In the genomic region with DNA sequence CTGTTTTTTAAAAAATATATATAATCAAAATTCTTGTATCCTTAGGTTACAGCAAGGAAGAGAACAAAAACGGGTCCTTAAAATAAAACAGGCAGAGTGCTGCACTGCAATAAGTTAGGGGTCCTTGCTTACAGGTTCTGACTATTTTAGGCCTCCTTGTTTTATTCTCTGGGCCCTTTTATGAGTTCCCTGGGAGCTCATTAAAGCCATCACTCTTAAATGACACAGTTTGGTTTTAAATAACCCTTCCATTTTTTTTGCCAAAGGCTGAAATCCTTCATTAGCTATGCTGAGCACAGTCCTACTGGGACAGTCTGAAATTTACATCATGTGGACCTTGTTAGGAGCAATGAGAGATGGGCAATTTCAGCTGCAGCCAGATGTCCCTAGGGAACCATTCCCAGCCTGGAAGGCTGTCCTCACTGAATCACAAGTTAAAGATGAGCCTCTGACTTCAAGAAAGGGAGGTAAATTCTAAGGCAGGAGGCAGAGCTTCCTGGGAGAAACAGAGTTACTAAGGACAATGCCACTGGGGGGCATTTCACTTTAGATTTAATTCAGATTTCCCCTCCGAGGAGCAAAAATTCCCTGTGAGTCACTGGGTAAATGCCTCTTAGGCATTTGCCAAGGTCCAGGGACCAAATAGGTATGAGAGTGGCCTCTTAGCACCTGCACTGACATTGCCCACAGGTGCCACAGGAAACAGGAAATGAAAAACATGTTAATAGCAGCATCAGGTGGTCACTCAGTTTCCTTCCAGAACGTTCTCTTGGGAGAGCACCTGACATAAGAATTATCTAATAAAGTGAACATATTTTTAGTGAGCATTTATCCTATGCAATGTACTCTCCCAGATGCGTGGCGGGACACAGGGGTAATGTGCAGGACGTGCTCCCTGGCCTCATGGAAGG, we compare ENCODE assay signal across 25 cellular contexts. TPM values are rescaled to one million over a fixed set of nuclear protein-coding genes. Genes with fewer than 3 reads are reported as not detected.
DNase-seq lines count a peak whose midpoint lies in the region; ATAC-seq, FAIRE-seq and TF ChIP-seq lines count a peak whose summit lies in the region.
"Had no signal": no experiment of that assay in that cellular context is flagged by ENCODE, and none has a peak within 500 bp of the region (broad histone marks: within the 10 kb centered on the region; RNA-seq: fewer than 3 reads in every experiment).

No MANE protein-coding gene starts in this region.

- TF ChIP-seq CTCF in bronchial epithelial cell (IDR thresholded peaks at IDR 0.05; ENCODE audit: insufficient read depth, low read length, severe bottlenecking) (no peak), osteoblast (IDR thresholded peaks at IDR 0.05; ENCODE audit: extremely low read depth, low read depth, low read length) (no peak)

- H3K4me3 ChIP-seq in bronchial epithelial cell (ENCODE audit: low read depth, low read length) (no peak overlapping the region), osteoblast (ENCODE audit: insufficient read depth, low read length) (no peak overlapping the region)
- H3K4me3 ChIP-seq: coronary artery, esophagus squamous epithelium, lung, psoas muscle, upper lobe of right lung had no signal

- H3K79me2 ChIP-seq in osteoblast (ENCODE audit: insufficient read depth, low read length), result peaks cover 12% of the 10 kb centered on the region

- no peak overlapping the region for H3K27ac ChIP-seq in osteoblast (ENCODE audit: low read depth, low read length)
- H3K27ac ChIP-seq: coronary artery, esophagus squamous epithelium, neutrophil, psoas muscle, upper lobe of right lung had no signal

- H3K4me1 ChIP-seq in osteoblast (ENCODE audit: insufficient read depth, low read length), result no peaks in the 10 kb centered on the region

- no peaks in the 10 kb centered on the region for H3K9me3 ChIP-seq in osteoblast (ENCODE audit: low read depth, low read length)
- H3K9me3 ChIP-seq: esophagus squamous epithelium, neutrophil, psoas muscle, upper lobe of right lung had no signal

- FAIRE-seq in bronchial epithelial cell (lab: Jason Lieb, UNC), result no peak

- H4K20me1 ChIP-seq in osteoblast (ENCODE audit: insufficient read depth, low read length), result no peaks in the 10 kb centered on the region

- no peaks in the 10 kb centered on the region for H3K36me3 ChIP-seq in bronchial epithelial cell (ENCODE audit: control insufficient read depth, insufficient read depth, low read length)
- H3K36me3 ChIP-seq in osteoblast (ENCODE audit: insufficient read depth, low read length), result no peaks in the 10 kb centered on the region
- H3K36me3 ChIP-seq: esophagus squamous epithelium, neutrophil, upper lobe of right lung had no signal

- H3K4me2 ChIP-seq in osteoblast (ENCODE audit: insufficient read depth, low read length), result no peak overlapping the region

- H3K27me3 ChIP-seq in bronchial epithelial cell (ENCODE audit: control insufficient read depth, insufficient read depth, low read length) (no peaks in the 10 kb centered on the region), osteoblast (ENCODE audit: insufficient read depth, low read length) (peaks cover 3% of the 10 kb centered on the region)

- no peak overlapping the region for H2AFZ ChIP-seq in osteoblast (ENCODE audit: low read length)

- no peak for ATAC-seq in stimulated activated naive CD8-positive, alpha-beta T cell treated with anti-CD3 and anti-CD28 coated beads, Interleukin-15, Interleukin-2, amounts not matched to agents 100 U/mL and 50 U/mL, for 24 hours
- ATAC-seq: psoas muscle, Right ventricle myocardium inferior, upper lobe of right lung had no signal

- DNase-seq in NCI-H1417 (lab: John Stamatoyannopoulos, UW), result peak in 2 of 3 experiments; percentile 6 to 8
- no peak for DNase-seq in NCI-H1417 treated with DMSO at 0.1 percent for 48 hours (lab: John Stamatoyannopoulos, UW)
- DNase-seq in NAMALWA (ENCODE audit: low spot score), result peak; percentile 23
- DNase-seq in bronchial epithelial cell (ENCODE audit: low read depth), result peak; percentile 1
- DNase-seq in osteoblast (ENCODE audit: insufficient read length, low spot score, missing footprints), result peak; percentile 71
- DNase-seq in DMS 273 (lab: John Stamatoyannopoulos, UW; ENCODE audit: unreplicated experiment), result no peak
- no peak for DNase-seq in stimulated activated naive CD8-positive, alpha-beta T cell treated with anti-CD3 and anti-CD28 coated beads, Interleukin-15, Interleukin-2, amounts not matched to agents 100 U/mL and 50 U/mL, for 24 hours
- no peak for DNase-seq in NCI-H226
- DNase-seq: 8988T; activated CD4-positive, alpha-beta T cell treated with anti-CD3 and anti-CD28 coated beads, Interleukin-2, amount 50 U/mL, for 1 hour; activated naive CD4-positive, alpha-beta T cell treated with anti-CD3 and anti-CD28 coated beads, Interleukin-2, amount 10 ng/mL, durations not matched to agents 7 days and 5 days; amniotic stem cell; CD8-positive, alpha-beta memory T cell; DMS79; esophagus squamous epithelium; head of caudate nucleus; NCI-H146; psoas muscle; upper lobe of right lung had no signal

RNA-seq across cellular contexts. Expression of a gene that starts 3.8 kb away (rescaled TPM):
- total RNA-seq in bronchial epithelial cell, result 22.1 and 25.7 TPM in 2 replicates
- total RNA-seq in osteoblast, result 31.8 and 37.3 TPM in 2 replicates

RNA-seq across cellular contexts. Expression of a gene that starts 25.8 kb away (rescaled TPM):
- 6.9 and 11.3 TPM in 2 replicates for total RNA-seq in bronchial epithelial cell
- 0.36 and 1.5 TPM in 2 replicates for total RNA-seq in osteoblast

RNA-seq across cellular contexts. Expression of a gene that starts 40.6 kb away (rescaled TPM):
- total RNA-seq in bronchial epithelial cell, result not detected in 2 replicates
- under 0.01 TPM in 1 of 2 replicates, not detected in the other for total RNA-seq in osteoblast
- total RNA-seq: activated T-helper 1 cell treated with anti-CD3 and anti-CD28 coated beads, Interleukin-12 subunit alpha, Interleukin-12 subunit beta, Interleukin-2, Interleukin-4 antibody, amounts not matched to agents 30 ng/mL and 10 ng/mL and 1 ng/mL, durations not matched to agents 14 hours and 24 hours and 36 hours; B cell; CD8-positive, alpha-beta memory T cell had no signal

Comparison
In these comparisons a context has a peak if more than half of its experiments do, and no peak if none do; other contexts are left out.
1. DNase-seq: peak in NCI-H1417 (2 of 3), NAMALWA (single experiment), bronchial epithelial cell (single experiment) and osteoblast (single experiment); none in NCI-H1417 treated with DMSO at 0.1 percent for 48 hours (single experiment), DMS 273 (single experiment), stimulated activated naive CD8-positive, alpha-beta T cell treated with anti-CD3 and anti-CD28 coated beads, Interleukin-15, Interleukin-2, amounts not matched to agents 100 U/mL and 50 U/mL, for 24 hours (single experiment) and NCI-H226 (single experiment).